In genomic region chr12:106328735-106329134, GRCh38 we compare ENCODE assay signal across 19 cellular contexts. TPM values are rescaled to one million over a fixed set of nuclear protein-coding genes. Genes with fewer than 3 reads are reported as not detected.
DNase-seq lines count a peak whose midpoint lies in the region; ATAC-seq, FAIRE-seq and TF ChIP-seq lines count a peak whose summit lies in the region.
"Had no signal": no experiment of that assay in that cellular context is flagged by ENCODE, and none has a peak within 500 bp of the region (broad histone marks: within the 10 kb centered on the region; RNA-seq: fewer than 3 reads in every experiment).

No MANE protein-coding gene starts in this region.

- TF ChIP-seq CTCF in heart left ventricle (IDR thresholded peaks at IDR 0.05) = no peak
- TF ChIP-seq CTCF in K562 (IDR thresholded peaks at IDR 0.05 in 2 of 3, conservative IDR thresholded peaks at IDR 0.05 in 1 of 3; ENCODE audit: insufficient read depth in 2 of 3, low read depth in 1 of 3, low read length in 3 of 3) = no peak
- TF ChIP-seq CTCF in nephron (IDR thresholded peaks at IDR 0.05; ENCODE audit: unreplicated experiment in 3 of 3) = no peak
- TF ChIP-seq CTCF in uterus (IDR thresholded peaks at IDR 0.05) = no peak

- ATAC-seq in heart left ventricle = no peak
- ATAC-seq in left cardiac atrium = no peak
- ATAC-seq in K562 = no peak
- ATAC-seq: CD8-positive, alpha-beta T cell had no signal

- no peaks in the 10 kb centered on the region for H3K9me3 Mint-ChIP-seq in nephron
- H3K9me3 Mint-ChIP-seq: CD8-positive, alpha-beta T cell had no signal

- DNase-seq in heart left ventricle (no peak), left cardiac atrium (no peak), K562 (ENCODE audit: extremely low read depth in 1 of 4, low spot score in 3 of 4) (no peak), uterus (no peak), NOMO-1 (lab: John Stamatoyannopoulos, UW; ENCODE audit: unreplicated experiment in 2 of 2) (no peak), GM19239 (ENCODE audit: insufficient read length, low spot score) (no peak), DMS 273 (lab: John Stamatoyannopoulos, UW; ENCODE audit: unreplicated experiment) (no peak)
- DNase-seq: CD8-positive, alpha-beta T cell; DMS79 treated with DMSO at 0.1 percent for 48 hours; GOT3; MM.1S; NCI-H1105; NCI-H1694 treated with DMSO at 0.1 percent for 48 hours; NCI-H2107 had no signal

- peaks cover 4% of the 10 kb centered on the region for H3K27me3 Mint-ChIP-seq in nephron (ENCODE audit: low read depth)

- H3K9me3 ChIP-seq in heart left ventricle (no peaks in the 10 kb centered on the region), K562 (replicated peaks; ENCODE audit: control insufficient read depth, insufficient read depth, low read depth, low read length) (no peaks in the 10 kb centered on the region), uterus (no peaks in the 10 kb centered on the region)

- POLR2A ChIA-PET in K562 (lab: Yijun Ruan, JAX) = interaction anchor here (0.6 to 0.8 kb wide), 2 partner anchors 9 to 12 kb away, joined by 3 to 4 read pairs; no protein-coding TSS in a partner anchor

- no peak overlapping the region for H2AFZ ChIP-seq in K562 (ENCODE audit: low read depth, low read length)

- H3K36me3 Mint-ChIP-seq in nephron (ENCODE audit: low read depth) = peaks cover 41% of the 10 kb centered on the region

- H3K4me1 ChIP-seq in heart left ventricle = peaks cover 0 to 41% (median 11%) of the 10 kb centered on the region in 12 donors
- H3K4me1 ChIP-seq in K562 (replicated peaks in 1 of 2; ENCODE audit: control insufficient read depth in 2 of 2, insufficient read depth in 2 of 2, low read length in 2 of 2) = no peaks in the 10 kb centered on the region
- H3K4me1 ChIP-seq in uterus = no peaks in the 10 kb centered on the region
- H3K4me1 ChIP-seq: SJSA1 had no signal

- in situ Hi-C loops in K562 (cut with MboI) = no loop called here

- H3K4me3 ChIP-seq in heart left ventricle (no peak overlapping the region), K562 (no peak overlapping the region), uterus (no peak overlapping the region)
- H3K4me3 ChIP-seq: BLaER1, SJSA1 had no signal

- 77 to 91% (median 86%) methylated on average over 7 of the region's 7 CpGs for WGBS in heart left ventricle, 4 donors
- WGBS in K562 (ENCODE audit: insufficient coverage, low coverage, missing lambda C conversion rate) = 5% methylated on average over 7 of the region's 7 CpGs

- H3K4me3 Mint-ChIP-seq in nephron = no peak overlapping the region
- H3K4me3 Mint-ChIP-seq: CD8-positive, alpha-beta T cell had no signal

- no peaks in the 10 kb centered on the region for H4K20me1 ChIP-seq in K562 (replicated peaks; ENCODE audit: control insufficient read depth, insufficient read depth, low read length)
- H4K20me1 ChIP-seq: BLaER1 had no signal

- H3K27ac ChIP-seq in heart left ventricle = peak overlapping the region in 7 of 12 donors; percentile 7 to 55 (median 28)
- no peak overlapping the region for H3K27ac ChIP-seq in K562 (ENCODE audit: extremely low read depth, low read depth, low read length)
- peak overlapping the region; percentile 57 to 60 for H3K27ac ChIP-seq in uterus
- H3K27ac ChIP-seq: BLaER1, SJSA1 had no signal

- CTCF ChIA-PET in K562 (lab: Yijun Ruan, JAX; ENCODE audit: low intra/inter-chr PET ratio) = no interaction called here

- H3K27me3 ChIP-seq in heart left ventricle = no peaks in the 10 kb centered on the region
- H3K27me3 ChIP-seq in K562 (ENCODE audit: control insufficient read depth in 2 of 2, insufficient read depth in 2 of 2, low read length in 2 of 2) = peaks cover 2 to 14% of the 10 kb centered on the region in 2 experiments; a peak in 1 of 5 replicates
- H3K27me3 ChIP-seq in uterus = no peaks in the 10 kb centered on the region
- H3K27me3 ChIP-seq: BLaER1, SJSA1 had no signal

- no TSS peak for BruUV-seq in K562 (replicated peaks; lab: Mats Ljungman, UMichigan)

- H3K9ac ChIP-seq in K562 (ENCODE audit: insufficient read depth in 1 of 2, low read depth in 2 of 2, low read length in 2 of 2) = 0 out of 4 replicates have a peak overlapping the region, but pooled peaks of 1 of the 2 experiments have one; percentile 50
- H3K9ac ChIP-seq: BLaER1 had no signal

- FAIRE-seq in K562 (lab: Jason Lieb, UNC) (no peak), GM19239 (lab: Jason Lieb, UNC) (no peak)
- FAIRE-seq: A204.1, D721Med had no signal

- TF ChIP-seq EP300 in K562 (IDR thresholded peaks at IDR 0.05; ENCODE audit: low read length) = no peak

- H3K27ac Mint-ChIP-seq in nephron = peak overlapping the region; percentile 5 to 76 (median 54)
- H3K27ac Mint-ChIP-seq: CD8-positive, alpha-beta T cell had no signal

- no peaks in the 10 kb centered on the region for H3K9me1 ChIP-seq in K562 (ENCODE audit: control insufficient read depth, insufficient read depth, low read length)

- peaks cover 0 to 100% (median 72%) of the 10 kb centered on the region in 9 donors for H3K36me3 ChIP-seq in heart left ventricle
- H3K36me3 ChIP-seq in K562 (ENCODE audit: control insufficient read depth, insufficient read depth, low read length) = no peaks in the 10 kb centered on the region
- H3K36me3 ChIP-seq in uterus = no peaks in the 10 kb centered on the region
- H3K36me3 ChIP-seq: SJSA1 had no signal

- TF ChIP-seq RAD21 in K562 (CRISPR knock-in tag; conservative IDR thresholded peaks at IDR 0.05 in 1 of 2, IDR thresholded peaks at IDR 0.05 in 1 of 2) = no peak

- H3K4me1 Mint-ChIP-seq in nephron = peaks cover 31% of the 10 kb centered on the region

- TF ChIP-seq POLR2A in heart left ventricle (IDR thresholded peaks at IDR 0.05) (no peak), K562 (conservative IDR thresholded peaks at IDR 0.05) (no peak), uterus (IDR thresholded peaks at IDR 0.05) (no peak)

- intact Hi-C loops in heart left ventricle (cut with DNase I) = no loop called here
- intact Hi-C loops in left cardiac atrium (cut with DNase I) = no loop called here
- intact Hi-C loops in K562 (cut with micrococcal nuclease) = no loop called here
- intact Hi-C loops in uterus (cut with DNase I; ENCODE audit: low total_unique reads) = no loop called here

- H3K4me2 ChIP-seq in K562 (ENCODE audit: insufficient read depth, low read length) = no peak overlapping the region
- H3K4me2 ChIP-seq: BLaER1 had no signal

- H3K79me2 ChIP-seq in K562 (ENCODE audit: control insufficient read depth, insufficient read depth, low read length) = no peaks in the 10 kb centered on the region

TF ChIP-seq in K562, 482 proteins besides CTCF, POLR2A, EP300 and RAD21 (continues in another document):
- TF ChIP-seq RBM34 (IDR thresholded peaks at IDR 0.05; ENCODE audit: borderline replicate concordance, insufficient read depth, low read length) = no peak
- TF ChIP-seq USF1 (CRISPR knock-in tag; IDR thresholded peaks at IDR 0.05) = peak; percentile 54

RNA-seq across cellular contexts. Expression of gene TCP11L2, which starts 26.2 kb away (rescaled TPM):
- total RNA-seq in heart left ventricle = 100 to 1,000 TPM in 5 of 9 donors, 10 to 100 TPM in 4; 60.8 to 147 (median 113) TPM
- 10 to 100 TPM; 15.5 to 17.3 TPM for polyA plus RNA-seq in heart left ventricle
- 10 to 100 TPM; 41.5 to 52.5 TPM for total RNA-seq in left cardiac atrium
- total RNA-seq in K562 (2011; cell fraction: chromatin; rRNA removed; ENCODE audit: low replicate concordance) = 9.7 and 13.0 TPM in 2 replicates
- total RNA-seq in K562 (2011; cell fraction: nucleolus; rRNA removed) = 6.8 and 8.9 TPM in 2 replicates
- 8.2 and 10.7 TPM in 2 replicates for total RNA-seq in K562 (2011; cell fraction: nucleoplasm; rRNA removed)
- total RNA-seq in K562 (2014; rRNA removed) = 1.6 and 2.3 TPM in 2 replicates
- total RNA-seq in K562 (2014; rRNA removed; fragmentation: Illumina TruSeq; extraction: Trizol) = 2.3 and 3.8 TPM in 2 replicates
- 0.53 and 0.83 TPM in 2 replicates for total RNA-seq in K562 (2015; rRNA removed; fragmentation: Illumina TruSeq; extraction: Trizol)
- total RNA-seq in K562 (2021) = 2.4 and 4.0 TPM in 2 replicates
- polyA plus RNA-seq in K562 (2011; rRNA removed) = 3.7 and 4.5 TPM in 2 replicates
- polyA plus RNA-seq in K562 (2011; cell fraction: cytosol; rRNA removed) = 1.1 and 2.2 TPM in 2 replicates
- polyA plus RNA-seq in K562 (2011; cell fraction: nucleus; rRNA removed) = 3.3 and 4.3 TPM in 2 replicates
- 0.77 and 4.0 TPM in 2 replicates for polyA plus RNA-seq in K562 (2012)
- 1.3 and 2.1 TPM in 2 replicates for polyA plus RNA-seq in K562 (2014; fragmentation: Illumina TruSeq; extraction: Trizol)
- polyA plus RNA-seq in K562 (2014; fragmentation: Nextera tagmentation; extraction: Ambion mirVana) = 1 to 10 TPM in 1 of 2 experiments, under 1 TPM in 1; 0.39 to 1.3 TPM
- polyA plus RNA-seq in K562 (2014; rRNA removed) = 0.86 and 1.6 TPM in 2 replicates
- polyA minus RNA-seq in K562 (2011; rRNA and poly(A)+ RNA removed) = 7.9 and 10.0 TPM in 2 replicates
- polyA minus RNA-seq in K562 (2011; cell fraction: cytosol; rRNA and poly(A)+ RNA removed) = 3.2 and 4.1 TPM in 2 replicates
- polyA minus RNA-seq in K562 (2011; cell fraction: nucleus; rRNA and poly(A)+ RNA removed) = 7.4 and 8.8 TPM in 2 replicates
- 10 to 100 TPM; 22.3 to 59.7 (median 45.2) TPM for total RNA-seq in uterus

RNA-seq across cellular contexts. Expression of gene POLR3B, which starts 28.8 kb away (rescaled TPM):
- total RNA-seq in heart left ventricle = 10 to 100 TPM in 2 of 9 donors, 1 to 10 TPM in 7; 6.4 to 12.3 (median 9.3) TPM
- polyA plus RNA-seq in heart left ventricle = 1 to 10 TPM; 2.5 to 8.1 TPM
- 1 to 10 TPM; 6.6 to 7.5 TPM for total RNA-seq in left cardiac atrium
- total RNA-seq in K562 (2011; cell fraction: chromatin; rRNA removed; ENCODE audit: low replicate concordance) = 10.8 and 26.4 TPM in 2 replicates
- total RNA-seq in K562 (2011; cell fraction: nucleolus; rRNA removed) = 6.5 and 7.8 TPM in 2 replicates
- 9.3 and 10.0 TPM in 2 replicates for total RNA-seq in K562 (2011; cell fraction: nucleoplasm; rRNA removed)
- 13.3 and 13.7 TPM in 2 replicates for total RNA-seq in K562 (2014; rRNA removed)
- 14.4 and 14.6 TPM in 2 replicates for total RNA-seq in K562 (2014; rRNA removed; fragmentation: Illumina TruSeq; extraction: Trizol)
- total RNA-seq in K562 (2015; rRNA removed; fragmentation: Illumina TruSeq; extraction: Trizol) = 13.3 and 15.4 TPM in 2 replicates
- 14.6 and 15.0 TPM in 2 replicates for total RNA-seq in K562 (2021)
- polyA plus RNA-seq in K562 (2011; rRNA removed) = 7.9 and 12.1 TPM in 2 replicates
- polyA plus RNA-seq in K562 (2011; cell fraction: cytosol; rRNA removed) = 3.9 and 6.0 TPM in 2 replicates
- polyA plus RNA-seq in K562 (2011; cell fraction: nucleus; rRNA removed) = 4.7 and 4.9 TPM in 2 replicates
- 11.3 and 12.0 TPM in 2 replicates for polyA plus RNA-seq in K562 (2012)
- polyA plus RNA-seq in K562 (2014; fragmentation: Illumina TruSeq; extraction: Trizol) = 15.6 and 17.9 TPM in 2 replicates
- polyA plus RNA-seq in K562 (2014; fragmentation: Nextera tagmentation; extraction: Ambion mirVana) = 10 to 100 TPM in 1 of 2 experiments, 1 to 10 TPM in 1; 7.6 to 16.5 TPM
- 11.2 and 13.2 TPM in 2 replicates for polyA plus RNA-seq in K562 (2014; rRNA removed)
- polyA minus RNA-seq in K562 (2011; rRNA and poly(A)+ RNA removed) = 24.9 and 30.2 TPM in 2 replicates
- polyA minus RNA-seq in K562 (2011; cell fraction: cytosol; rRNA and poly(A)+ RNA removed) = 7.5 and 10.7 TPM in 2 replicates
- 8.1 and 13.6 TPM in 2 replicates for polyA minus RNA-seq in K562 (2011; cell fraction: nucleus; rRNA and poly(A)+ RNA removed)
- total RNA-seq in uterus = 10 to 100 TPM in 2 of 4 donors, 1 to 10 TPM in 2; 8.8 to 20.7 (median 11.0) TPM
